ENCODE assay signal across 10 cellular contexts in genomic region chr1:114428083-114428754, GRCh38.
DNase-seq lines count a peak whose midpoint lies in the region; ATAC-seq and TF ChIP-seq lines count a peak whose summit lies in the region.
"Had no signal": no experiment of that assay in that cellular context is flagged by ENCODE, and none has a peak within 500 bp of the region (broad histone marks: within the 10 kb centered on the region; RNA-seq: fewer than 3 reads in every experiment).

No MANE protein-coding gene starts in this region.

- H3K79me2 ChIP-seq in PC-3 (ENCODE audit: low read length): no peaks in the 10 kb centered on the region

- WGBS in esophagus muscularis mucosa: 52% methylated on average over 1 of the region's 1 CpG

- BruUV-seq in PC-3 (replicated peaks; lab: Mats Ljungman, UMichigan): no TSS peak

- DNase-seq in activated gamma-delta T cell treated with Interleukin-2 at 50 U/mL for 16 hours (peak; percentile 6), activated gamma-delta T cell (lab: John Stamatoyannopoulos, UW) (no peak), PC-3 (peak; percentile 38), esophagus muscularis mucosa (ENCODE audit: extremely low spot score) (no peak), smooth muscle cell of the brain vasculature (ENCODE audit: low read depth, low spot score) (peak; percentile 24), kidney tubule cell (ENCODE audit: low spot score) (no peak), T1000 (lab: John Stamatoyannopoulos, UW) (no peak)
- DNase-seq: GDM1 had no signal

- no peaks in the 10 kb centered on the region for H4K20me1 ChIP-seq in PC-3 (ENCODE audit: low read length)

- H3K27ac ChIP-seq in PC-3 (ENCODE audit: low read length) (no peak overlapping the region), esophagus muscularis mucosa (replicated peaks in 1 of 4) (peak overlapping the region in 1 of 4 donors; percentile 5)
- H3K27ac ChIP-seq: prostate gland had no signal

- H3K9ac ChIP-seq in PC-3 (ENCODE audit: low read length): no peak overlapping the region

- H3K27me3 ChIP-seq in PC-3 (ENCODE audit: low read length) (no peaks in the 10 kb centered on the region), esophagus muscularis mucosa (no peaks in the 10 kb centered on the region)

- CTCF ChIA-PET in PC-3 (lab: Charles Lee): interaction anchor here (0.6 to 1.0 kb wide), 3 partner anchors 15 to 129 kb away, joined by 3 to 4 read pairs (median 3); no protein-coding TSS in a partner anchor

- H3K4me1 ChIP-seq in PC-3 (ENCODE audit: insufficient read depth, low read length): no peaks in the 10 kb centered on the region
- H3K4me1 ChIP-seq in esophagus muscularis mucosa: peaks cover 0 to 11% (median 5%) of the 10 kb centered on the region in 4 donors
- H3K4me1 ChIP-seq: prostate gland had no signal

- ATAC-seq in PC-3: no peak; the same call in 1 of the 2 replicates
- no peak for ATAC-seq in GM21825 (IDR thresholded peaks at IDR 0.05; ENCODE audit: unreplicated experiment)

- no peak overlapping the region for H2AFZ ChIP-seq in PC-3 (ENCODE audit: low read length)

- H3K9me2 ChIP-seq in PC-3 (replicated peaks; ENCODE audit: low read length): no peaks in the 10 kb centered on the region

- intact Hi-C loops in PC-3 (cut with micrococcal nuclease) (loop anchor here (1.0 to 5.0 kb wide), 3 partner anchors 82 to 450 kb away; no protein-coding TSS in a partner anchor), esophagus muscularis mucosa (cut with DNase I) (loop anchor here (2.0 to 5.0 kb wide), 2 partner anchors 81 to 84 kb away; partner anchors contain the start of gene TRIM33)

- H3K4me3 ChIP-seq in PC-3 (ENCODE audit: low read length) (no peak overlapping the region), esophagus muscularis mucosa (no peak overlapping the region)
- H3K4me3 ChIP-seq: prostate gland had no signal

- H3K4me2 ChIP-seq in PC-3 (ENCODE audit: low read length): no peak overlapping the region

- POLR2A ChIA-PET in PC-3 (lab: Charles Lee; ENCODE audit: unreplicated experiment): no interaction called here

- TF ChIP-seq CTCF in PC-3 (conservative IDR thresholded peaks at IDR 0.05; ENCODE audit: low read depth, low read length) (peak; percentile 65), esophagus muscularis mucosa (IDR thresholded peaks at IDR 0.05) (peak; percentile 48 to 54 (median 51))

- TF ChIP-seq EP300 in esophagus muscularis mucosa (IDR thresholded peaks at IDR 0.05): no peak

- H3F3A ChIP-seq in PC-3 (ENCODE audit: low read length, unreplicated experiment): no peaks in the 10 kb centered on the region

- peaks cover 28% of the 10 kb centered on the region for H3K36me3 ChIP-seq in PC-3 (ENCODE audit: low read depth, low read length)
- H3K36me3 ChIP-seq in esophagus muscularis mucosa: peaks cover 0 to 56% (median 27%) of the 10 kb centered on the region in 4 donors
- H3K36me3 ChIP-seq: prostate gland had no signal

- TF ChIP-seq POLR2A in esophagus muscularis mucosa (IDR thresholded peaks at IDR 0.05; ENCODE audit: low read depth): no peak

- H3K9me3 ChIP-seq in PC-3 (ENCODE audit: low read length): no peaks in the 10 kb centered on the region
- no peaks in the 10 kb centered on the region for H3K9me3 ChIP-seq in esophagus muscularis mucosa
- H3K9me3 ChIP-seq: prostate gland had no signal

Comparison
In these comparisons a context has a peak if more than half of its experiments do, and no peak if none do; other contexts are left out.
1. DNase-seq: peak in activated gamma-delta T cell treated with Interleukin-2 at 50 U/mL for 16 hours (single experiment), PC-3 (single experiment) and smooth muscle cell of the brain vasculature (single experiment); none in activated gamma-delta T cell (single experiment), esophagus muscularis mucosa (single experiment), kidney tubule cell (single experiment) and T1000 (single experiment).